14 cellular contexts compared by ENCODE assay signal in genomic region chr16:14527411-14528044, GRCh38.
DNase-seq lines count a peak whose midpoint lies in the region; ATAC-seq and TF ChIP-seq lines count a peak whose summit lies in the region.
"Had no signal": no experiment of that assay in that cellular context is flagged by ENCODE, and none has a peak within 500 bp of the region (broad histone marks: within the 10 kb centered on the region; RNA-seq: fewer than 3 reads in every experiment).

No MANE protein-coding gene starts in this region.

- CTCF ChIA-PET in activated CD8-positive, alpha-beta memory T cell treated with anti-CD3 and anti-CD28 coated beads, Interleukin-2, amount 10 ng/mL, durations not matched to agents 7 days and 5 days (lab: Charles Lee) = interaction anchor here (0.9 to 1.8 kb wide), 2 partner anchors 23 to 277 kb away, joined by 3 to 6 read pairs; no protein-coding TSS in a partner anchor

- H3K27ac ChIP-seq in esophagus squamous epithelium (peak overlapping the region in 3 of 4 donors; percentile 49 to 61 (median 51)), mesenchymal stem cell (ENCODE audit: low read length, poor library complexity, severe bottlenecking) (no peak overlapping the region), caudate nucleus (ENCODE audit: low read depth, low read length) (no peak overlapping the region)
- H3K27ac ChIP-seq: SJSA1 had no signal

- no peak overlapping the region for H3K14ac ChIP-seq in mesenchymal stem cell (ENCODE audit: low read length in 2 of 2)

- peak overlapping the region; percentile 83 for H3K9ac ChIP-seq in mesenchymal stem cell (ENCODE audit: low read length)

- peaks cover 9% of the 10 kb centered on the region for H3K79me1 ChIP-seq in mesenchymal stem cell (replicated peaks; ENCODE audit: low read length, poor library complexity, severe bottlenecking)

- H3K4me3 Mint-ChIP-seq in activated CD8-positive, alpha-beta memory T cell treated with anti-CD3 and anti-CD28 coated beads, Interleukin-2, amount 10 ng/mL, durations not matched to agents 7 days and 5 days = no peak overlapping the region
- H3K4me3 Mint-ChIP-seq in type B pancreatic cell = no peak overlapping the region
- H3K4me3 Mint-ChIP-seq: activated CD4-positive, alpha-beta T cell treated with anti-CD3 and anti-CD28 coated beads for 36 hours had no signal

- H2BK120ac ChIP-seq in mesenchymal stem cell (ENCODE audit: low read depth, low read length) = no peak overlapping the region

- 43 to 45% methylated on average over 5 of the region's 5 CpGs for WGBS in esophagus squamous epithelium, 2 donors
- WGBS in mesenchymal stem cell = 75% methylated on average over 3 of the region's 5 CpGs

- no peaks in the 10 kb centered on the region for H3K9me3 Mint-ChIP-seq in activated CD8-positive, alpha-beta memory T cell treated with anti-CD3 and anti-CD28 coated beads, Interleukin-2, amount 10 ng/mL, durations not matched to agents 7 days and 5 days (ENCODE audit: low read depth)
- H3K9me3 Mint-ChIP-seq in type B pancreatic cell = no peaks in the 10 kb centered on the region

- H3K27ac Mint-ChIP-seq in activated CD8-positive, alpha-beta memory T cell treated with anti-CD3 and anti-CD28 coated beads, Interleukin-2, amount 10 ng/mL, durations not matched to agents 7 days and 5 days = peak overlapping the region; percentile 50
- peak overlapping the region; percentile 77 for H3K27ac Mint-ChIP-seq in type B pancreatic cell
- H3K27ac Mint-ChIP-seq: activated CD4-positive, alpha-beta T cell treated with anti-CD3 and anti-CD28 coated beads for 36 hours had no signal

- H2AK5ac ChIP-seq in mesenchymal stem cell (ENCODE audit: low read length, severe bottlenecking) = no peak overlapping the region

- no peaks in the 10 kb centered on the region for H3K27me3 ChIP-seq in esophagus squamous epithelium
- H3K27me3 ChIP-seq in mesenchymal stem cell (ENCODE audit: control insufficient read depth in 1 of 2, insufficient read depth in 1 of 2, low read length in 2 of 2) = no peaks in the 10 kb centered on the region
- H3K27me3 ChIP-seq: SJSA1, stomach had no signal

- peaks cover 0 to 8% (median 0%) of the 10 kb centered on the region in 3 donors for H3K36me3 ChIP-seq in esophagus squamous epithelium
- peaks cover 2 to 5% of the 10 kb centered on the region in 2 experiments for H3K36me3 ChIP-seq in mesenchymal stem cell (ENCODE audit: control insufficient read depth in 1 of 2, insufficient read depth in 2 of 2, low read depth in 1 of 2, low read length in 2 of 2)
- H3K36me3 ChIP-seq: SJSA1 had no signal

- no peak for DNase-seq in activated CD8-positive, alpha-beta memory T cell treated with anti-CD3 and anti-CD28 coated beads, Interleukin-2, amount 10 ng/mL, durations not matched to agents 7 days and 5 days
- no peak for DNase-seq in activated CD8-positive, alpha-beta memory T cell treated with anti-CD3 and anti-CD28 coated beads, Interleukin-2, amount 50 U/mL, for 48 hours
- DNase-seq in esophagus squamous epithelium (lab: John Stamatoyannopoulos, UW) (no peak), mesenchymal stem cell (peak; percentile 65), type B pancreatic cell (ENCODE audit: extremely low spot score, unreplicated experiment) (no peak), caudate nucleus (lab: John Stamatoyannopoulos, UW) (no peak), NCI-H2227 treated with DMSO at 0.1 percent for 48 hours (lab: John Stamatoyannopoulos, UW) (no peak)
- DNase-seq: 8988T; activated CD4-positive, alpha-beta T cell treated with anti-CD3 and anti-CD28 coated beads for 36 hours; activated naive CD4-positive, alpha-beta T cell treated with anti-CD3 and anti-CD28 coated beads, Interleukin-2, amount 50 U/mL, for 16 hours; stomach had no signal

- H2AFZ ChIP-seq in mesenchymal stem cell (ENCODE audit: low read depth, low read length) = no peak overlapping the region

- no peak for ATAC-seq in activated CD8-positive, alpha-beta memory T cell treated with anti-CD3 and anti-CD28 coated beads, Interleukin-2, amount 10 ng/mL, durations not matched to agents 7 days and 5 days
- no peak for ATAC-seq in GM21723 (IDR thresholded peaks at IDR 0.05; ENCODE audit: unreplicated experiment)
- ATAC-seq: activated CD4-positive, alpha-beta T cell treated with anti-CD3 and anti-CD28 coated beads for 36 hours had no signal

- H3K4me3 ChIP-seq in esophagus squamous epithelium (no peak overlapping the region), mesenchymal stem cell (ENCODE audit: insufficient read depth in 1 of 2, low read depth in 1 of 2, low read length in 2 of 2) (peak overlapping the region in 1 of 2 experiments; percentile 65)
- H3K4me3 ChIP-seq: lung, SJSA1, stomach had no signal

- intact Hi-C loops in esophagus squamous epithelium (cut with DNase I) = loop anchor here (5.0 kb wide), 1 partner anchor 225 kb away; no protein-coding TSS in a partner anchor

- H2BK15ac ChIP-seq in mesenchymal stem cell (ENCODE audit: low read depth, poor library complexity, severe bottlenecking) = no peak overlapping the region

- H3K9me3 ChIP-seq in esophagus squamous epithelium (no peaks in the 10 kb centered on the region), mesenchymal stem cell (ENCODE audit: control insufficient read depth, low read length) (no peaks in the 10 kb centered on the region)
- H3K9me3 ChIP-seq: SJSA1, stomach had no signal

- no peak for TF ChIP-seq CTCF in esophagus squamous epithelium (IDR thresholded peaks at IDR 0.05)
- TF ChIP-seq CTCF in type B pancreatic cell (conservative IDR thresholded peaks at IDR 0.05) = no peak

- no peak overlapping the region for H2BK12ac ChIP-seq in mesenchymal stem cell (ENCODE audit: low read length in 2 of 2)

- H2BK5ac ChIP-seq in mesenchymal stem cell (ENCODE audit: low read depth, low read length, poor library complexity, severe bottlenecking) = no peak overlapping the region

- no peak for TF ChIP-seq POLR2A in esophagus squamous epithelium (IDR thresholded peaks at IDR 0.05)

- no peak overlapping the region for H3K4me2 ChIP-seq in mesenchymal stem cell (ENCODE audit: low read length, poor library complexity, severe bottlenecking)

- no peak overlapping the region for H4K91ac ChIP-seq in mesenchymal stem cell (ENCODE audit: low read length)

- H3K23ac ChIP-seq in mesenchymal stem cell (ENCODE audit: low read length in 2 of 2) = no peak overlapping the region

- H3K4ac ChIP-seq in mesenchymal stem cell (ENCODE audit: low read depth in 1 of 2, low read length in 2 of 2) = no peak overlapping the region

- no peaks in the 10 kb centered on the region for H3K36me3 Mint-ChIP-seq in activated CD8-positive, alpha-beta memory T cell treated with anti-CD3 and anti-CD28 coated beads, Interleukin-2, amount 10 ng/mL, durations not matched to agents 7 days and 5 days
- peaks cover 11% of the 10 kb centered on the region for H3K36me3 Mint-ChIP-seq in type B pancreatic cell

- H3K4me1 ChIP-seq in esophagus squamous epithelium (peaks cover 8 to 34% (median 23%) of the 10 kb centered on the region in 3 donors), mesenchymal stem cell (ENCODE audit: control insufficient read depth, insufficient read depth, low read depth, low read length) (peaks cover 5% of the 10 kb centered on the region)

- no peak overlapping the region for H4K8ac ChIP-seq in mesenchymal stem cell (ENCODE audit: low read length)

- H3K27me3 Mint-ChIP-seq in activated CD8-positive, alpha-beta memory T cell treated with anti-CD3 and anti-CD28 coated beads, Interleukin-2, amount 10 ng/mL, durations not matched to agents 7 days and 5 days = no peaks in the 10 kb centered on the region
- no peaks in the 10 kb centered on the region for H3K27me3 Mint-ChIP-seq in type B pancreatic cell
- H3K27me3 Mint-ChIP-seq: activated CD4-positive, alpha-beta T cell treated with anti-CD3 and anti-CD28 coated beads for 36 hours had no signal

- no peak overlapping the region for H3K18ac ChIP-seq in mesenchymal stem cell (ENCODE audit: low read depth in 1 of 2, low read length in 2 of 2)

- H3K4me1 Mint-ChIP-seq in activated CD8-positive, alpha-beta memory T cell treated with anti-CD3 and anti-CD28 coated beads, Interleukin-2, amount 10 ng/mL, durations not matched to agents 7 days and 5 days = no peaks in the 10 kb centered on the region
- peaks cover 49% of the 10 kb centered on the region for H3K4me1 Mint-ChIP-seq in type B pancreatic cell (ENCODE audit: unreplicated experiment)
- H3K4me1 Mint-ChIP-seq: activated CD4-positive, alpha-beta T cell treated with anti-CD3 and anti-CD28 coated beads for 36 hours had no signal

Comparison
In these comparisons a context has a peak if more than half of its experiments do, and no peak if none do; other contexts are left out.
1. H3K27ac ChIP-seq: peak in esophagus squamous epithelium (3 of 4); none in mesenchymal stem cell (single experiment) and caudate nucleus (single experiment).